In genomic region chr12:132083731-132084641, GRCh38 we compare ENCODE assay signal across 8 cellular contexts.
A peak's percentile ranks its signal among the peaks of the same experiment; 100 is the strongest.
DNase-seq lines count a peak whose midpoint lies in the region; ATAC-seq, FAIRE-seq and TF ChIP-seq lines count a peak whose summit lies in the region.

No MANE protein-coding gene starts in this region.

- no peaks in the 10 kb centered on the region for H3K9me3 Mint-ChIP-seq in activated T-helper 2 cell treated with anti-CD3 and anti-CD28 coated beads, Interferon-gamma antibody, Interleukin-2, Interleukin-4, amounts not matched to agents 10 μg/mL and 5 μg/mL and 100 μg/mL, durations not matched to agents 14 hours and 24 hours and 36 hours
- H3K9me3 Mint-ChIP-seq in natural killer cell treated with Interleukin-12 subunit alpha and Interleukin-12 subunit beta and Interleukin-15 and Interleukin-18, amount 100 ng/mL, for 72 hours: no peaks in the 10 kb centered on the region

- H3K27ac Mint-ChIP-seq in activated T-helper 2 cell treated with anti-CD3 and anti-CD28 coated beads, Interferon-gamma antibody, Interleukin-2, Interleukin-4, amounts not matched to agents 10 μg/mL and 5 μg/mL and 100 μg/mL, durations not matched to agents 14 hours and 24 hours and 36 hours: peak overlapping the region; percentile 97
- H3K27ac Mint-ChIP-seq in natural killer cell treated with Interleukin-12 subunit alpha and Interleukin-12 subunit beta and Interleukin-15 and Interleukin-18, amount 100 ng/mL, for 72 hours: peak overlapping the region; percentile 41 to 97

- peak; percentile 93 for DNase-seq in ELF-1 (ENCODE audit: low read depth, low spot score)
- peak; percentile 99 for DNase-seq in H54 (ENCODE audit: insufficient read length, low spot score)
- peak; percentile 95 for DNase-seq in LoVo (ENCODE audit: low spot score)
- peak; percentile 90 for DNase-seq in RPMI8226
- peak; percentile 86 for DNase-seq in activated T-helper 2 cell treated with anti-CD3 and anti-CD28 coated beads, Interferon-gamma antibody, Interleukin-2, Interleukin-4, amounts not matched to agents 10 μg/mL and 5 μg/mL and 100 μg/mL, durations not matched to agents 14 hours and 24 hours and 36 hours (ENCODE audit: low spot score)
- peak; percentile 85 for DNase-seq in fibroblast of the aortic adventitia (ENCODE audit: low read depth)
- DNase-seq in natural killer cell treated with Interleukin-12 subunit alpha and Interleukin-12 subunit beta and Interleukin-15 and Interleukin-18, amount 100 ng/mL, for 72 hours (ENCODE audit: low spot score): peak; percentile 94
- peak; percentile 69 to 88 (median 84) for DNase-seq in stimulated activated naive CD4-positive, alpha-beta T cell (lab: John Stamatoyannopoulos, UW)

- H3K36me3 Mint-ChIP-seq in activated T-helper 2 cell treated with anti-CD3 and anti-CD28 coated beads, Interferon-gamma antibody, Interleukin-2, Interleukin-4, amounts not matched to agents 10 μg/mL and 5 μg/mL and 100 μg/mL, durations not matched to agents 14 hours and 24 hours and 36 hours (ENCODE audit: low read depth): peaks cover 24% of the 10 kb centered on the region
- H3K36me3 Mint-ChIP-seq in natural killer cell treated with Interleukin-12 subunit alpha and Interleukin-12 subunit beta and Interleukin-15 and Interleukin-18, amount 100 ng/mL, for 72 hours: peaks cover 8% of the 10 kb centered on the region

- peak; percentile 96 for TF ChIP-seq POLR2A in H54 (IDR thresholded peaks at IDR 0.05; ENCODE audit: low read depth, low read length)

- peak overlapping the region; percentile 97 for H3K4me3 Mint-ChIP-seq in activated T-helper 2 cell treated with anti-CD3 and anti-CD28 coated beads, Interferon-gamma antibody, Interleukin-2, Interleukin-4, amounts not matched to agents 10 μg/mL and 5 μg/mL and 100 μg/mL, durations not matched to agents 14 hours and 24 hours and 36 hours (ENCODE audit: low read depth)
- peak overlapping the region; percentile 91 for H3K4me3 Mint-ChIP-seq in natural killer cell treated with Interleukin-12 subunit alpha and Interleukin-12 subunit beta and Interleukin-15 and Interleukin-18, amount 100 ng/mL, for 72 hours

- H3K4me1 Mint-ChIP-seq in activated T-helper 2 cell treated with anti-CD3 and anti-CD28 coated beads, Interferon-gamma antibody, Interleukin-2, Interleukin-4, amounts not matched to agents 10 μg/mL and 5 μg/mL and 100 μg/mL, durations not matched to agents 14 hours and 24 hours and 36 hours (ENCODE audit: low read depth): peaks cover 19% of the 10 kb centered on the region
- peaks cover 22 to 24% of the 10 kb centered on the region in 2 donors for H3K4me1 Mint-ChIP-seq in natural killer cell treated with Interleukin-12 subunit alpha and Interleukin-12 subunit beta and Interleukin-15 and Interleukin-18, amount 100 ng/mL, for 72 hours (ENCODE audit: low read depth in 2 of 2)

- no peak for FAIRE-seq in H54 (lab: Jason Lieb, UNC)

- ATAC-seq in natural killer cell treated with Interleukin-12 subunit alpha and Interleukin-12 subunit beta and Interleukin-15 and Interleukin-18, amount 100 ng/mL, for 72 hours: peak; percentile 95

- TF ChIP-seq CTCF in fibroblast of the aortic adventitia (IDR thresholded peaks at IDR 0.05; ENCODE audit: insufficient read depth, low read length): no peak

- intact Hi-C loops in activated T-helper 2 cell treated with anti-CD3 and anti-CD28 coated beads, Interferon-gamma antibody, Interleukin-2, Interleukin-4, amounts not matched to agents 10 μg/mL and 5 μg/mL and 100 μg/mL, durations not matched to agents 14 hours and 24 hours and 36 hours (cut with micrococcal nuclease): loop anchor here (1.0 kb wide), 2 partner anchors 105 to 155 kb away; partner anchors contain the start of gene PUS1

- no peaks in the 10 kb centered on the region for H3K27me3 Mint-ChIP-seq in activated T-helper 2 cell treated with anti-CD3 and anti-CD28 coated beads, Interferon-gamma antibody, Interleukin-2, Interleukin-4, amounts not matched to agents 10 μg/mL and 5 μg/mL and 100 μg/mL, durations not matched to agents 14 hours and 24 hours and 36 hours (ENCODE audit: low read depth)
- no peaks in the 10 kb centered on the region for H3K27me3 Mint-ChIP-seq in natural killer cell treated with Interleukin-12 subunit alpha and Interleukin-12 subunit beta and Interleukin-15 and Interleukin-18, amount 100 ng/mL, for 72 hours

- H3K4me3 ChIP-seq in fibroblast of the aortic adventitia (ENCODE audit: low read depth, low read length): peak overlapping the region; percentile 82

Comparison
In these comparisons a context has a peak if more than half of its experiments do, and no peak if none do; other contexts are left out.
1. Peak in every context shown above with its lines: DNase-seq, ATAC-seq and H3K4me3 ChIP-seq.